8 cellular contexts compared by ENCODE assay signal in the genomic region with DNA sequence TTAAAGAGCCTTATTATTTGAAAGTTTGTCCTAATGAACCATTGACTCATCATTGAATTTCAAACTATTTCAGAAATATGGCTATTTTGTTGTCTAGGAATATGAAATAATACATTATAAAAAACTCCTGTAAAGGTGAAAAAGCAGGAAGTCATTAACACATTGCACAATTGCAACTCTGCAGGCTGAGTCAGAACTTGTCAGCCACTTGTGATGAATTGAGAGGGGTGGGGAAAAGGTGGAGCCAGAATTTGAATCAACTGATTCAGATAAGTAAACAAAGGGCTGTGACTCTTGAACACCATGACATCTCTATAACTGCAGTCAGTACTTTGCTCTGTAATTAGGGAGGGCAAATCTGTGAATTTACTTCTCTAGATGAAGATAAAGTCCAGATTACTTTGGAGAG. TPM values are rescaled to one million over a fixed set of nuclear protein-coding genes. Genes with fewer than 3 reads are reported as not detected.
DNase-seq lines count a peak whose midpoint lies in the region; ATAC-seq and TF ChIP-seq lines count a peak whose summit lies in the region.
"Had no signal": no experiment of that assay in that cellular context is flagged by ENCODE, and none has a peak within 500 bp of the region (broad histone marks: within the 10 kb centered on the region; RNA-seq: fewer than 3 reads in every experiment).

No MANE protein-coding gene starts in this region.

- in situ Hi-C loops in GM23248 (cut with MboI) (no loop called here), astrocyte of the spinal cord (cut with HindIII; ENCODE audit: low sequenced_read_pairs) (no loop called here)

- H3K27ac ChIP-seq in GM23248 (no peak overlapping the region), testis (no peak overlapping the region)

- H3K9me3 ChIP-seq in GM23248 (ENCODE audit: low read depth) (no peaks in the 10 kb centered on the region), testis (no peaks in the 10 kb centered on the region)

- peak; percentile 64 for DNase-seq in GM23248
- peak; percentile 81 for DNase-seq in NCI-H1436 (lab: John Stamatoyannopoulos, UW)
- DNase-seq in astrocyte of the spinal cord (ENCODE audit: low read depth, low spot score), result peak; percentile 64
- no peak for DNase-seq in omental fat pad (ENCODE audit: low spot score)
- no peak for DNase-seq in posterior vena cava (ENCODE audit: low spot score)
- no peak for DNase-seq in testis

- H3K27me3 ChIP-seq in GM23248 (replicated peaks; ENCODE audit: insufficient read depth), result peaks cover 20% of the 10 kb centered on the region
- H3K27me3 ChIP-seq in testis, result no peaks in the 10 kb centered on the region

- H3K4me3 ChIP-seq in GM23248, result no peak overlapping the region
- H3K4me3 ChIP-seq in astrocyte of the spinal cord (ENCODE audit: low read depth, low read length), result no peak overlapping the region
- H3K4me3 ChIP-seq in testis, result no peak overlapping the region

- H3K9me2 ChIP-seq in GM23248 (ENCODE audit: insufficient read depth), result no peaks in the 10 kb centered on the region

- H3F3A ChIP-seq in GM23248 (ENCODE audit: insufficient read depth), result peaks cover 21% of the 10 kb centered on the region; the same call in 1 of the 2 replicates

- H3K4me1 ChIP-seq in GM23248 (ENCODE audit: insufficient read depth) (peaks cover 23% of the 10 kb centered on the region), testis (no peaks in the 10 kb centered on the region)

- ATAC-seq in omental fat pad (ENCODE audit: low FRiP score) (peak; percentile 85), GM18505 (IDR thresholded peaks at IDR 0.05; ENCODE audit: unreplicated experiment) (no peak)

- TF ChIP-seq POLR2A in testis (IDR thresholded peaks at IDR 0.05) (no peak), GM18505 (IDR thresholded peaks at IDR 0.05; ENCODE audit: borderline replicate concordance, extremely low read depth, insufficient read depth, insufficient read length) (no peak)

- no peaks in the 10 kb centered on the region for H3K79me2 ChIP-seq in GM23248 (ENCODE audit: insufficient read depth)

- H3K36me3 ChIP-seq in GM23248 (ENCODE audit: low read depth) (no peaks in the 10 kb centered on the region), testis (ENCODE audit: low read depth, missing control alignments) (no peaks in the 10 kb centered on the region)

- H3K9ac ChIP-seq in GM23248, result no peak overlapping the region

- no peaks in the 10 kb centered on the region for H4K20me1 ChIP-seq in GM23248 (ENCODE audit: insufficient read depth)

- H3K4me2 ChIP-seq in GM23248 (ENCODE audit: unreplicated experiment), result peak overlapping the region; percentile 6

- no peak for TF ChIP-seq CTCF in astrocyte of the spinal cord (IDR thresholded peaks at IDR 0.05; ENCODE audit: low read depth, low read length)
- no peak for TF ChIP-seq CTCF in omental fat pad (IDR thresholded peaks at IDR 0.05)
- TF ChIP-seq CTCF in testis (IDR thresholded peaks at IDR 0.05), result no peak

- H2AFZ ChIP-seq in GM23248, result no peak overlapping the region

- intact Hi-C loops in posterior vena cava (cut with DNase I), result no loop called here
- intact Hi-C loops in testis (cut with DNase I; ENCODE audit: low total_unique reads), result no loop called here

RNA-seq across cellular contexts. Expression of a gene that starts 6.0 kb away (rescaled TPM):
- total RNA-seq in GM23248 (2014; rRNA removed; shearing (Covaris generic)), result not detected in 2 replicates
- polyA plus RNA-seq in GM23248 (2016; fragmentation: Nextera tagmentation; extraction: Ambion mirVana), result not detected in 2 replicates
- 10 to 100 TPM in 1 of 4 donors, 1 to 10 TPM in 3; 2.8 to 25.2 (median 4.8) TPM for total RNA-seq in omental fat pad
- 1 to 10 TPM; 1.6 to 1.7 TPM for total RNA-seq in posterior vena cava
- total RNA-seq in testis, result 10 to 100 TPM; 41.3 to 58.4 TPM
- polyA plus RNA-seq in testis (ENCODE audit: insufficient read depth, low read depth, low replicate concordance), result 11.3 TPM

RNA-seq across cellular contexts. Expression of a gene that starts 56.7 kb away (rescaled TPM):
- total RNA-seq in GM23248 (2014; rRNA removed; shearing (Covaris generic)), result not detected in 2 replicates
- polyA plus RNA-seq in GM23248 (2016; fragmentation: Nextera tagmentation; extraction: Ambion mirVana), result not detected in 2 replicates
- not detected for total RNA-seq in omental fat pad
- not detected for total RNA-seq in posterior vena cava
- total RNA-seq in testis, result not detected
- polyA plus RNA-seq in testis (ENCODE audit: insufficient read depth, low read depth, low replicate concordance), result not detected
- total RNA-seq: skeletal muscle tissue had no signal

Comparison
In these comparisons a context has a peak if more than half of its experiments do, and no peak if none do; other contexts are left out.
1. DNase-seq: peak in GM23248 (single experiment), NCI-H1436 (single experiment) and astrocyte of the spinal cord (single experiment); none in omental fat pad (single experiment), posterior vena cava (single experiment) and testis (single experiment).